ENCODE assay signal across 12 cellular contexts in genomic region chr15:31339558-31339895, GRCh38. TPM values are rescaled to one million over a fixed set of nuclear protein-coding genes. Genes with fewer than 3 reads are reported as not detected.
DNase-seq lines count a peak whose midpoint lies in the region; ATAC-seq lines count a peak whose summit lies in the region.
"Had no signal": no experiment of that assay in that cellular context is flagged by ENCODE, and none has a peak within 500 bp of the region (broad histone marks: within the 10 kb centered on the region; RNA-seq: fewer than 3 reads in every experiment).

No MANE protein-coding gene starts in this region.

- no peaks in the 10 kb centered on the region for H3K9me3 ChIP-seq in stomach smooth muscle (ENCODE audit: control insufficient read depth in 2 of 2, low read length in 2 of 2)
- H3K9me3 ChIP-seq: A549 had no signal

- no peaks in the 10 kb centered on the region for H3K36me3 ChIP-seq in stomach smooth muscle (ENCODE audit: control insufficient read depth in 2 of 2, insufficient read depth in 2 of 2, low read length in 2 of 2)

- peaks cover 90% of the 10 kb centered on the region for H3K4me1 ChIP-seq in stomach smooth muscle (ENCODE audit: control insufficient read depth, insufficient read depth, low read length)

- H3K9ac ChIP-seq in stomach smooth muscle (ENCODE audit: low read length in 2 of 2) = no peak overlapping the region

- ATAC-seq in activated T-helper 17 cell treated with anti-CD3 and anti-CD28 coated beads, Interleukin-2, amount 50 U/mL, for 72 hours (replicated peaks) = no peak
- ATAC-seq: HCT116 had no signal

- H3K4me3 ChIP-seq in stomach smooth muscle (ENCODE audit: low read length in 2 of 2) = peak overlapping the region in 1 of 2 donors; percentile 44
- H3K4me3 ChIP-seq: A549, PC-9 had no signal

- peak overlapping the region; percentile 71 for H3K4me3 Mint-ChIP-seq in activated T-helper 17 cell treated with anti-CD3 and anti-CD28 coated beads, Interleukin-2, amount 50 U/mL, for 72 hours

- no peaks in the 10 kb centered on the region for H3K9me3 Mint-ChIP-seq in activated T-helper 17 cell treated with anti-CD3 and anti-CD28 coated beads, Interleukin-2, amount 50 U/mL, for 72 hours

- peaks cover 29% of the 10 kb centered on the region for H3K36me3 Mint-ChIP-seq in activated T-helper 17 cell treated with anti-CD3 and anti-CD28 coated beads, Interleukin-2, amount 50 U/mL, for 72 hours (ENCODE audit: low read depth)

- DNase-seq in NCI-H748 (lab: John Stamatoyannopoulos, UW; ENCODE audit: unreplicated experiment) (peak; percentile 20), NCI-H748 treated with DMSO at 0.1 percent for 48 hours (lab: John Stamatoyannopoulos, UW) (no peak), SHP77 treated with DMSO at 0.1 percent for 48 hours (lab: John Stamatoyannopoulos, UW) (no peak), cerebellar cortex (ENCODE audit: low spot score) (no peak), anterior cingulate cortex (lab: John Stamatoyannopoulos, UW) (no peak)
- DNase-seq: PC-9, retina had no signal

- H3K27me3 ChIP-seq in layer of hippocampus (ENCODE audit: control insufficient read depth, insufficient read depth, low read length) (no peaks in the 10 kb centered on the region), stomach smooth muscle (ENCODE audit: control insufficient read depth in 1 of 2, insufficient read depth in 2 of 2, low read length in 2 of 2) (no peaks in the 10 kb centered on the region)

- H3K27ac Mint-ChIP-seq in activated T-helper 17 cell treated with anti-CD3 and anti-CD28 coated beads, Interleukin-2, amount 50 U/mL, for 72 hours = peak overlapping the region; percentile 87

- H3K27ac ChIP-seq in layer of hippocampus (ENCODE audit: low read depth, low read length) = peak overlapping the region; percentile 82
- peak overlapping the region; percentile 75 for H3K27ac ChIP-seq in stomach smooth muscle (ENCODE audit: low read length)
- H3K27ac ChIP-seq: PC-9 had no signal

- peaks cover 68% of the 10 kb centered on the region for H3K4me1 Mint-ChIP-seq in activated T-helper 17 cell treated with anti-CD3 and anti-CD28 coated beads, Interleukin-2, amount 50 U/mL, for 72 hours

- H3K27me3 Mint-ChIP-seq in activated T-helper 17 cell treated with anti-CD3 and anti-CD28 coated beads, Interleukin-2, amount 50 U/mL, for 72 hours = no peaks in the 10 kb centered on the region

RNA-seq across cellular contexts. Expression of gene KLF13, which starts 12.9 kb away (rescaled TPM):
- total RNA-seq in activated T-helper 17 cell treated with anti-CD3 and anti-CD28 coated beads, Interleukin-2, amount 50 U/mL, for 72 hours = 100 to 1,000 TPM; 101 to 119 TPM
